ENCODE assay signal across 16 cellular contexts in genomic region chr5:151097081-151097480, GRCh38. TPM values are rescaled to one million over a fixed set of nuclear protein-coding genes. Genes with fewer than 3 reads are reported as not detected.
DNase-seq lines count a peak whose midpoint lies in the region; ATAC-seq and TF ChIP-seq lines count a peak whose summit lies in the region.
"Had no signal": no experiment of that assay in that cellular context is flagged by ENCODE, and none has a peak within 500 bp of the region (broad histone marks: within the 10 kb centered on the region; RNA-seq: fewer than 3 reads in every experiment).

No MANE protein-coding gene starts in this region.

- H3K4me3 ChIP-seq in cardiac muscle cell = no peak overlapping the region
- no peak overlapping the region for H3K4me3 ChIP-seq in subcutaneous abdominal adipose tissue (ENCODE audit: low read depth in 1 of 5, low read length in 5 of 5)
- no peak overlapping the region for H3K4me3 ChIP-seq in tibial nerve
- H3K4me3 ChIP-seq: skin epidermis, tibial artery had no signal

- CTCF ChIA-PET in activated CD8-positive, alpha-beta memory T cell treated with anti-CD3 and anti-CD28 coated beads, Interleukin-2, amount 10 ng/mL, durations not matched to agents 7 days and 5 days (lab: Charles Lee) = interaction anchor here (0.9 to 4.8 kb wide), 9 partner anchors 13 to 639 kb away, joined by 3 to 41 read pairs (median 6); no protein-coding TSS in a partner anchor

- H3K9ac ChIP-seq in subcutaneous abdominal adipose tissue (ENCODE audit: low read length in 5 of 5) = peak overlapping the region in 1 of 5 donors; percentile 39

- peaks cover 35% of the 10 kb centered on the region for H3K36me3 Mint-ChIP-seq in activated CD8-positive, alpha-beta memory T cell treated with anti-CD3 and anti-CD28 coated beads, Interleukin-2, amount 10 ng/mL, durations not matched to agents 7 days and 5 days

- H3K27me3 ChIP-seq in cardiac muscle cell (no peaks in the 10 kb centered on the region), subcutaneous abdominal adipose tissue (ENCODE audit: control insufficient read depth in 5 of 5, insufficient read depth in 4 of 5, low read length in 5 of 5) (no peaks in the 10 kb centered on the region), tibial nerve (no peaks in the 10 kb centered on the region)
- H3K27me3 ChIP-seq: tibial artery had no signal

- peak overlapping the region; percentile 84 for H3K27ac ChIP-seq in cardiac muscle cell
- H3K27ac ChIP-seq in subcutaneous abdominal adipose tissue (ENCODE audit: low read depth, low read length) = peak overlapping the region; percentile 98
- H3K27ac ChIP-seq in tibial nerve = no peak overlapping the region
- H3K27ac ChIP-seq: tibial artery had no signal

- peaks cover 37% of the 10 kb centered on the region for H3K4me1 ChIP-seq in cardiac muscle cell (ENCODE audit: low read depth)
- H3K4me1 ChIP-seq in subcutaneous abdominal adipose tissue (ENCODE audit: control insufficient read depth in 5 of 5, insufficient read depth in 5 of 5, low read length in 5 of 5) = peaks cover 27 to 87% (median 78%) of the 10 kb centered on the region in 5 donors
- H3K4me1 ChIP-seq in tibial nerve = peaks cover 0 to 51% (median 45%) of the 10 kb centered on the region in 4 donors

- TF ChIP-seq EP300 in tibial nerve (IDR thresholded peaks at IDR 0.05) = no peak

- intact Hi-C loops in cardiac septum (cut with DNase I) = no loop called here

- ATAC-seq in esophagus mucosa = peak; percentile 60
- no peak for ATAC-seq in activated CD8-positive, alpha-beta memory T cell treated with anti-CD3 and anti-CD28 coated beads, Interleukin-2, amount 10 ng/mL, durations not matched to agents 7 days and 5 days
- ATAC-seq: left colon had no signal

- H3K36me3 ChIP-seq in cardiac muscle cell = no peaks in the 10 kb centered on the region
- peaks cover 0 to 30% (median 20%) of the 10 kb centered on the region in 5 donors for H3K36me3 ChIP-seq in subcutaneous abdominal adipose tissue (ENCODE audit: control insufficient read depth in 5 of 5, insufficient read depth in 5 of 5, low read length in 5 of 5)
- peaks cover 0 to 20% (median 0%) of the 10 kb centered on the region in 3 donors for H3K36me3 ChIP-seq in tibial nerve

- no peak for TF ChIP-seq POLR2A in tibial nerve (IDR thresholded peaks at IDR 0.05)

- H3K27ac Mint-ChIP-seq in activated CD8-positive, alpha-beta memory T cell treated with anti-CD3 and anti-CD28 coated beads, Interleukin-2, amount 10 ng/mL, durations not matched to agents 7 days and 5 days = no peak overlapping the region

- peaks cover 88% of the 10 kb centered on the region for H3K4me1 Mint-ChIP-seq in activated CD8-positive, alpha-beta memory T cell treated with anti-CD3 and anti-CD28 coated beads, Interleukin-2, amount 10 ng/mL, durations not matched to agents 7 days and 5 days

- TF ChIP-seq CTCF in cardiac muscle cell (IDR thresholded peaks at IDR 0.05; ENCODE audit: low read depth, low read length) (no peak), tibial nerve (IDR thresholded peaks at IDR 0.05) (no peak)

- peaks cover 5% of the 10 kb centered on the region for H3K27me3 Mint-ChIP-seq in activated CD8-positive, alpha-beta memory T cell treated with anti-CD3 and anti-CD28 coated beads, Interleukin-2, amount 10 ng/mL, durations not matched to agents 7 days and 5 days
- H3K27me3 Mint-ChIP-seq: brain had no signal

- WGBS in tibial nerve, 2 donors = 76 to 86% methylated on average over 6 of the region's 6 CpGs

- no peaks in the 10 kb centered on the region for H3K9me3 ChIP-seq in cardiac muscle cell (ENCODE audit: low read depth)
- no peaks in the 10 kb centered on the region for H3K9me3 ChIP-seq in subcutaneous abdominal adipose tissue (ENCODE audit: control insufficient read depth in 5 of 5, low read length in 5 of 5)
- no peaks in the 10 kb centered on the region for H3K9me3 ChIP-seq in tibial nerve
- H3K9me3 ChIP-seq: tibial artery had no signal

- H3K4me3 Mint-ChIP-seq in activated CD8-positive, alpha-beta memory T cell treated with anti-CD3 and anti-CD28 coated beads, Interleukin-2, amount 10 ng/mL, durations not matched to agents 7 days and 5 days = no peak overlapping the region
- H3K4me3 Mint-ChIP-seq: brain had no signal

- DNase-seq in cardiac muscle cell (ENCODE audit: low read depth in 1 of 2, low spot score in 1 of 2) (no peak), cardiac septum (ENCODE audit: low spot score) (no peak), SKM-1 treated with dmso at 0.1 percent for 144 hours (lab: John Stamatoyannopoulos, UW; ENCODE audit: unreplicated experiment) (peak; percentile 89), superior temporal gyrus (ENCODE audit: extremely low spot score) (no peak), tibial nerve (ENCODE audit: low spot score in 2 of 2) (no peak)
- DNase-seq in activated CD8-positive, alpha-beta memory T cell treated with anti-CD3 and anti-CD28 coated beads, Interleukin-2, amount 10 ng/mL, durations not matched to agents 7 days and 5 days = no peak
- DNase-seq: ACHN; activated CD4-positive, CD25-positive, alpha-beta regulatory T cell treated with anti-CD3 and anti-CD28 coated beads, Interleukin-2, amount 50 U/mL, for 72 hours; left colon; NCI-H1092; tibial artery had no signal

- H3K9me3 Mint-ChIP-seq in activated CD8-positive, alpha-beta memory T cell treated with anti-CD3 and anti-CD28 coated beads, Interleukin-2, amount 10 ng/mL, durations not matched to agents 7 days and 5 days (ENCODE audit: low read depth) = no peaks in the 10 kb centered on the region
- H3K9me3 Mint-ChIP-seq: activated T-helper 2 cell treated with anti-CD3 and anti-CD28 coated beads, Interferon-gamma antibody, Interleukin-2, Interleukin-4, amounts not matched to agents 10 μg/mL and 5 μg/mL and 100 μg/mL, durations not matched to agents 14 hours and 24 hours and 36 hours; brain had no signal

RNA-seq across cellular contexts. Expression of gene TNIP1, which starts 16.2 kb away (rescaled TPM):
- total RNA-seq in cardiac muscle cell (134 and 147 TPM in 2 replicates), cardiac septum (110 TPM), esophagus mucosa (71.5 TPM), tibial nerve (100 to 1,000 TPM in 1 of 4 donors, 10 to 100 TPM in 3; 91.2 to 108 (median 94.3) TPM)
- 94.9 and 104 TPM in 2 replicates for polyA plus RNA-seq in cardiac muscle cell
- 100 to 1,000 TPM; 136 to 201 TPM for total RNA-seq in activated CD8-positive, alpha-beta memory T cell treated with anti-CD3 and anti-CD28 coated beads, Interleukin-2, amount 10 ng/mL, durations not matched to agents 7 days and 5 days

Comparison
In these comparisons a context has a peak if more than half of its experiments do, and no peak if none do; other contexts are left out.
1. H3K27ac ChIP-seq: peak in cardiac muscle cell (single experiment) and subcutaneous abdominal adipose tissue (single experiment); none in tibial nerve (0 of 4).